In genomic region chr19:11435057-11435832, GRCh38 we compare ENCODE assay signal across 8 cellular contexts. TPM values are rescaled to one million over a fixed set of nuclear protein-coding genes. Genes with fewer than 3 reads are reported as not detected.
DNase-seq lines count a peak whose midpoint lies in the region; ATAC-seq and TF ChIP-seq lines count a peak whose summit lies in the region.

TSS of gene ODAD3 (minus strand) at chr19:11435121. CDS start at chr19:11435016, 105 bp downstream.
A gene with protein sequence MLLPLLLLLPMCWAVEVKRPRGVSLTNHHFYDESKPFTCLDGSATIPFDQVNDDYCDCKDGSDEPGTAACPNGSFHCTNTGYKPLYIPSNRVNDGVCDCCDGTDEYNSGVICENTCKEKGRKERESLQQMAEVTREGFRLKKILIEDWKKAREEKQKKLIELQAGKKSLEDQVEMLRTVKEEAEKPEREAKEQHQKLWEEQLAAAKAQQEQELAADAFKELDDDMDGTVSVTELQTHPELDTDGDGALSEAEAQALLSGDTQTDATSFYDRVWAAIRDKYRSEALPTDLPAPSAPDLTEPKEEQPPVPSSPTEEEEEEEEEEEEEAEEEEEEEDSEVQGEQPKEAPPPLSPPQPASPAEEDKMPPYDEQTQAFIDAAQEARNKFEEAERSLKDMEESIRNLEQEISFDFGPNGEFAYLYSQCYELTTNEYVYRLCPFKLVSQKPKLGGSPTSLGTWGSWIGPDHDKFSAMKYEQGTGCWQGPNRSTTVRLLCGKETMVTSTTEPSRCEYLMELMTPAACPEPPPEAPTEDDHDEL (plus strand): TSS chr19:11435635. CDS start chr19:11436118, 483 bp downstream.

- H3K27me3 Mint-ChIP-seq in activated T-cell treated with anti-CD3 and anti-CD28 coated beads, Interleukin-2, amount 50 U/mL, for 24 hours = no peaks in the 10 kb centered on the region

- ATAC-seq in GM21576 (IDR thresholded peaks at IDR 0.05; ENCODE audit: unreplicated experiment) = peak; percentile 88

- H3K4me3 ChIP-seq in esophagus (ENCODE audit: low read depth in 1 of 2, low read length in 2 of 2) (peak within 1 kb of the TSS; percentile 60 to 78), mucosa of stomach (ENCODE audit: low read length) (peak within 1 kb of the TSS; percentile 72)

- peak within 1 kb of the TSS; percentile 65 for H3K9ac ChIP-seq in mucosa of stomach (ENCODE audit: low read length)

- H3K4me1 ChIP-seq in esophagus (ENCODE audit: control insufficient read depth in 2 of 2, insufficient read depth in 2 of 2, low read length in 1 of 2) (peaks cover 8 to 13% of the 10 kb centered on the region in 2 donors), mucosa of stomach (ENCODE audit: control insufficient read depth, insufficient read depth, low read length) (peaks cover 13% of the 10 kb centered on the region)

- peaks cover 23% of the 10 kb centered on the region for H3K4me1 Mint-ChIP-seq in activated T-cell treated with anti-CD3 and anti-CD28 coated beads, Interleukin-2, amount 50 U/mL, for 24 hours (ENCODE audit: low read depth)

- TF ChIP-seq EP300 in Ishikawa (IDR thresholded peaks at IDR 0.05; ENCODE audit: borderline replicate concordance) = peak; percentile 56; the same call in 1 of the 2 replicates

- H3K36me3 Mint-ChIP-seq in activated T-cell treated with anti-CD3 and anti-CD28 coated beads, Interleukin-2, amount 50 U/mL, for 24 hours (ENCODE audit: low read depth) = peaks cover 45% of the 10 kb centered on the region

- peak within 1 kb of the TSS; percentile 99 for H3K4me3 Mint-ChIP-seq in activated T-cell treated with anti-CD3 and anti-CD28 coated beads, Interleukin-2, amount 50 U/mL, for 24 hours

- peak within 1 kb of the TSS; percentile 60 to 90 for H3K27ac ChIP-seq in esophagus (ENCODE audit: low read depth in 2 of 2, low read length in 1 of 2)

- no peaks in the 10 kb centered on the region for H3K9me3 Mint-ChIP-seq in activated T-cell treated with anti-CD3 and anti-CD28 coated beads, Interleukin-2, amount 50 U/mL, for 24 hours

- H3K27me3 ChIP-seq in esophagus (ENCODE audit: control insufficient read depth in 1 of 2, insufficient read depth in 2 of 2, low read length in 2 of 2) = no peaks in the 10 kb centered on the region
- no peaks in the 10 kb centered on the region for H3K27me3 ChIP-seq in mucosa of stomach (ENCODE audit: control insufficient read depth, insufficient read depth, low read length)

- TF ChIP-seq RAD21 in Ishikawa (IDR thresholded peaks at IDR 0.05; ENCODE audit: low read depth) = 0 out of 2 replicates have a peak, but pooled peaks have one; percentile 25

- WGBS in esophagus, 2 donors = 0% methylated on average over 53 of the region's 53 CpGs

- DNase-seq in DMS53 treated with DMSO at 0.1 percent for 48 hours (lab: John Stamatoyannopoulos, UW; ENCODE audit: unreplicated experiment) = peak; percentile 92
- peak; percentile 100 for DNase-seq in OCI-M2 (lab: John Stamatoyannopoulos, UW; ENCODE audit: unreplicated experiment)
- DNase-seq in activated T-cell treated with anti-CD3 and anti-CD28 coated beads, Interleukin-2, amount 50 U/mL, for 24 hours = peak; percentile 98
- DNase-seq in stimulated activated CD8-positive, alpha-beta memory T cell treated with anti-CD3 and anti-CD28 coated beads, Interleukin-7, amount 100 ng/mL, for 1 hour (ENCODE audit: low read depth in 2 of 2) = peak; percentile 95 to 97

- peak within 1 kb of the TSS; percentile 97 for H3K27ac Mint-ChIP-seq in activated T-cell treated with anti-CD3 and anti-CD28 coated beads, Interleukin-2, amount 50 U/mL, for 24 hours

- no peaks in the 10 kb centered on the region for H3K9me3 ChIP-seq in esophagus (ENCODE audit: control insufficient read depth in 2 of 2, insufficient read depth in 1 of 2, low read depth in 1 of 2, low read length in 1 of 2)
- no peaks in the 10 kb centered on the region for H3K9me3 ChIP-seq in mucosa of stomach (ENCODE audit: control insufficient read depth, low read length)

- H3K36me3 ChIP-seq in esophagus (ENCODE audit: control insufficient read depth in 2 of 2, insufficient read depth in 2 of 2, low read length in 1 of 2) = peaks cover 0 to 13% of the 10 kb centered on the region in 2 donors
- H3K36me3 ChIP-seq in mucosa of stomach (ENCODE audit: control insufficient read depth, insufficient read depth, low read length) = no peaks in the 10 kb centered on the region

TF ChIP-seq in Ishikawa, 13 proteins besides CTCF, POLR2A, EP300 and RAD21:
- TF ChIP-seq FOXM1 (IDR thresholded peaks at IDR 0.05; ENCODE audit: borderline replicate concordance, low read depth) = 0 out of 2 replicates have a peak, but pooled peaks have one; percentile 27
- TF ChIP-seq MAX (IDR thresholded peaks at IDR 0.05) = peak; percentile 77
- TF ChIP-seq YY1 (IDR thresholded peaks at IDR 0.05; ENCODE audit: low read depth) = peak; percentile 100
- TF ChIP-seq, protein P1, sequence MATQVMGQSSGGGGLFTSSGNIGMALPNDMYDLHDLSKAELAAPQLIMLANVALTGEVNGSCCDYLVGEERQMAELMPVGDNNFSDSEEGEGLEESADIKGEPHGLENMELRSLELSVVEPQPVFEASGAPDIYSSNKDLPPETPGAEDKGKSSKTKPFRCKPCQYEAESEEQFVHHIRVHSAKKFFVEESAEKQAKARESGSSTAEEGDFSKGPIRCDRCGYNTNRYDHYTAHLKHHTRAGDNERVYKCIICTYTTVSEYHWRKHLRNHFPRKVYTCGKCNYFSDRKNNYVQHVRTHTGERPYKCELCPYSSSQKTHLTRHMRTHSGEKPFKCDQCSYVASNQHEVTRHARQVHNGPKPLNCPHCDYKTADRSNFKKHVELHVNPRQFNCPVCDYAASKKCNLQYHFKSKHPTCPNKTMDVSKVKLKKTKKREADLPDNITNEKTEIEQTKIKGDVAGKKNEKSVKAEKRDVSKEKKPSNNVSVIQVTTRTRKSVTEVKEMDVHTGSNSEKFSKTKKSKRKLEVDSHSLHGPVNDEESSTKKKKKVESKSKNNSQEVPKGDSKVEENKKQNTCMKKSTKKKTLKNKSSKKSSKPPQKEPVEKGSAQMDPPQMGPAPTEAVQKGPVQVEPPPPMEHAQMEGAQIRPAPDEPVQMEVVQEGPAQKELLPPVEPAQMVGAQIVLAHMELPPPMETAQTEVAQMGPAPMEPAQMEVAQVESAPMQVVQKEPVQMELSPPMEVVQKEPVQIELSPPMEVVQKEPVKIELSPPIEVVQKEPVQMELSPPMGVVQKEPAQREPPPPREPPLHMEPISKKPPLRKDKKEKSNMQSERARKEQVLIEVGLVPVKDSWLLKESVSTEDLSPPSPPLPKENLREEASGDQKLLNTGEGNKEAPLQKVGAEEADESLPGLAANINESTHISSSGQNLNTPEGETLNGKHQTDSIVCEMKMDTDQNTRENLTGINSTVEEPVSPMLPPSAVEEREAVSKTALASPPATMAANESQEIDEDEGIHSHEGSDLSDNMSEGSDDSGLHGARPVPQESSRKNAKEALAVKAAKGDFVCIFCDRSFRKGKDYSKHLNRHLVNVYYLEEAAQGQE (IDR thresholded peaks at IDR 0.05; ENCODE audit: low read depth) = no peak
- peak; percentile 86 for TF ChIP-seq CREB1 (IDR thresholded peaks at IDR 0.05; ENCODE audit: low read depth)
- TF ChIP-seq TEAD4 (IDR thresholded peaks at IDR 0.05) = peak; percentile 81
- peak; percentile 86 for TF ChIP-seq TAF1 (IDR thresholded peaks at IDR 0.05; ENCODE audit: low read depth)
- peak; percentile 39; the same call in 1 of the 2 replicates for TF ChIP-seq NFIC (IDR thresholded peaks at IDR 0.05)
- peak; percentile 100 for TF ChIP-seq EGR1 (IDR thresholded peaks at IDR 0.05)
- 0 out of 2 replicates have a peak, but pooled peaks have one; percentile 6 for TF ChIP-seq CEBPB (IDR thresholded peaks at IDR 0.05)
- peak; percentile 96 for TF ChIP-seq USF1 (IDR thresholded peaks at IDR 0.05)
- TF ChIP-seq ZBTB7A (IDR thresholded peaks at IDR 0.05; ENCODE audit: low read depth) = peak; percentile 52
- TF ChIP-seq TCF12 (IDR thresholded peaks at IDR 0.05; ENCODE audit: low read depth) = no peak; the same call in 1 of the 2 replicates

RNA-seq across cellular contexts. Expression of gene ODAD3, which starts in this region (rescaled TPM):
- polyA plus RNA-seq in esophagus = under 1 TPM; 0.06 to 0.20 TPM

RNA-seq across cellular contexts. Expression of the second gene that starts in this region (rescaled TPM):
- 10 to 100 TPM; 76.7 to 86.9 TPM for polyA plus RNA-seq in esophagus

Comparison
In these comparisons a context has a peak if more than half of its experiments do, and no peak if none do; other contexts are left out.
1. Peak in every context shown above with its lines: DNase-seq, ATAC-seq, H3K4me3 ChIP-seq and H3K27ac ChIP-seq.